In the genomic region with DNA sequence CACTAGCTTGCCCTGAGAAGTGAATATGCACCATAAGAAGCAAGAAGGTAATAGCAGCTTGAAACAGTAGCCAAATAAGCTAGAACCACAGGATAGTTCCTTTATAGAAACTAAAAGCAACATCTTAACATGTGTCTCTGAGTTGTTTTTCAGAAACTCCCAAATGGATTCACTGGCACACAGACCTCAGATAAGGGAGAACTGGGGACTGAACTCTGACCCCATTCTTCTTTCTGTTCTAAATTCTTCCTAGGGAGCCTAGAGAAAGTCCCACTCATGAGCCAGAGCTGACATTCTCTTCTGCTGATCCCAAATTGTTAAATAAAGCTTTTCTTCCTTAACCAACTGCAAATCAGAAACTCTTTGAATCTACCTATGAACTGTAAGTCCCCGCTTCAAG, we compare ENCODE assay signal across 2 cellular contexts.
A peak's percentile ranks its signal among the peaks of the same experiment; 100 is the strongest.
TF ChIP-seq lines count a peak whose summit lies in the region.

No MANE protein-coding gene starts in this region.

TF ChIP-seq in HEK293, 187 proteins besides CTCF, POLR2A, EP300 and RAD21 (continued from another document):
- TF ChIP-seq, protein P1, sequence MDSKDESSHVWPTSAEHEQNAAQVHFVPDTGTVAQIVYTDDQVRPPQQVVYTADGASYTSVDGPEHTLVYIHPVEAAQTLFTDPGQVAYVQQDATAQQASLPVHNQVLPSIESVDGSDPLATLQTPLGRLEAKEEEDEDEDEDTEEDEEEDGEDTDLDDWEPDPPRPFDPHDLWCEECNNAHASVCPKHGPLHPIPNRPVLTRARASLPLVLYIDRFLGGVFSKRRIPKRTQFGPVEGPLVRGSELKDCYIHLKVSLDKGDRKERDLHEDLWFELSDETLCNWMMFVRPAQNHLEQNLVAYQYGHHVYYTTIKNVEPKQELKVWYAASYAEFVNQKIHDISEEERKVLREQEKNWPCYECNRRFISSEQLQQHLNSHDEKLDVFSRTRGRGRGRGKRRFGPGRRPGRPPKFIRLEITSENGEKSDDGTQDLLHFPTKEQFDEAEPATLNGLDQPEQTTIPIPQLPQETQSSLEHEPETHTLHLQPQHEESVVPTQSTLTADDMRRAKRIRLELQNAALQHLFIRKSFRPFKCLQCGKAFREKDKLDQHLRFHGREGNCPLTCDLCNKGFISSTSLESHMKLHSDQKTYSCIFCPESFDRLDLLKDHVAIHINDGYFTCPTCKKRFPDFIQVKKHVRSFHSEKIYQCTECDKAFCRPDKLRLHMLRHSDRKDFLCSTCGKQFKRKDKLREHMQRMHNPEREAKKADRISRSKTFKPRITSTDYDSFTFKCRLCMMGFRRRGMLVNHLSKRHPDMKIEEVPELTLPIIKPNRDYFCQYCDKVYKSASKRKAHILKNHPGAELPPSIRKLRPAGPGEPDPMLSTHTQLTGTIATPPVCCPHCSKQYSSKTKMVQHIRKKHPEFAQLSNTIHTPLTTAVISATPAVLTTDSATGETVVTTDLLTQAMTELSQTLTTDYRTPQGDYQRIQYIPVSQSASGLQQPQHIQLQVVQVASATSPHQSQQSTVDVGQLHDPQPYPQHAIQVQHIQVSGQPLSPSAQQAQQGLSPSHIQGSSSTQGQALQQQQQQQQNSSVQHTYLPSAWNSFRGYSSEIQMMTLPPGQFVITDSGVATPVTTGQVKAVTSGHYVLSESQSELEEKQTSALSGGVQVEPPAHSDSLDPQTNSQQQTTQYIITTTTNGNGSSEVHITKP (tag by site-specific recombination; IDR thresholded peaks at IDR 0.05) = no peak
- no peak for TF ChIP-seq ZNF138 (tag by site-specific recombination; IDR thresholded peaks at IDR 0.05; ENCODE audit: borderline replicate concordance)
- TF ChIP-seq ZSCAN4 (tag by site-specific recombination; IDR thresholded peaks at IDR 0.05) = no peak

TF ChIP-seq in K562, 482 proteins besides CTCF, POLR2A, EP300 and RAD21 (continued from another document):
- TF ChIP-seq NR2C2 (CRISPR knock-in tag; IDR thresholded peaks at IDR 0.05) (no peak), NR2C2 (tag; IDR thresholded peaks at IDR 0.05) (peak; percentile 46; the same call in 1 of the 2 replicates)
